Comparison of ENCODE assay signal across 2 cellular contexts in genomic region chr7:132178393-132178765, GRCh38.
TF ChIP-seq lines count a peak whose summit lies in the region.

No MANE protein-coding gene starts in this region.

TF ChIP-seq in HEK293, 187 proteins besides CTCF, POLR2A, EP300 and RAD21:
- TF ChIP-seq ZNF580 (tag by site-specific recombination; IDR thresholded peaks at IDR 0.05) = no peak
- peak; percentile 37; the same call in 1 of the 2 replicates for TF ChIP-seq ZFHX2 (tag by site-specific recombination; conservative IDR thresholded peaks at IDR 0.05)

TF ChIP-seq in H1, 55 proteins besides CTCF, POLR2A, EP300 and RAD21:
- TF ChIP-seq ZNF274 (IDR thresholded peaks at IDR 0.05; ENCODE audit: borderline replicate concordance, extremely low read depth, low read length) (no peak), YY1 (IDR thresholded peaks at IDR 0.05; ENCODE audit: low read depth, low read length) (no peak), TAF1 (IDR thresholded peaks at IDR 0.05; ENCODE audit: low read depth, low read length) (no peak), FOSL1 (IDR thresholded peaks at IDR 0.05; ENCODE audit: insufficient read depth, low read depth, low read length) (no peak), CHD1 (IDR thresholded peaks at IDR 0.05; ENCODE audit: low read depth, low read length) (no peak), NANOG (IDR thresholded peaks at IDR 0.05; ENCODE audit: insufficient read depth, low read depth, low read length, poor library complexity, severe bottlenecking) (no peak), CEBPB (IDR thresholded peaks at IDR 0.05; ENCODE audit: low read depth, low read length) (no peak), ATF2 (IDR thresholded peaks at IDR 0.05; ENCODE audit: low read length) (no peak), POLR2AphosphoS5 (IDR thresholded peaks at IDR 0.05; ENCODE audit: low read depth, low read length) (no peak), RXRA (IDR thresholded peaks at IDR 0.05; ENCODE audit: insufficient read depth, low read depth, low read length) (no peak), CHD2 (IDR thresholded peaks at IDR 0.05; ENCODE audit: low read length) (no peak), PHF8 (conservative IDR thresholded peaks at IDR 0.05; ENCODE audit: low read depth, low read length) (no peak), MAX (IDR thresholded peaks at IDR 0.05) (no peak), TBP (IDR thresholded peaks at IDR 0.05; ENCODE audit: low read depth, low read length) (no peak), HDAC6 (IDR thresholded peaks at IDR 0.05; ENCODE audit: low read depth, low read length) (no peak), KDM5A (IDR thresholded peaks at IDR 0.05; ENCODE audit: low read length) (no peak), RNF2 (IDR thresholded peaks at IDR 0.05; ENCODE audit: borderline replicate concordance, low read depth, low read length, missing control alignments, poor library complexity, severe bottlenecking) (no peak), SP4 (IDR thresholded peaks at IDR 0.05; ENCODE audit: low read length) (no peak), BACH1 (IDR thresholded peaks at IDR 0.05; ENCODE audit: low read length) (no peak)
